14 cellular contexts compared by ENCODE assay signal in genomic region chr15:78364233-78364632, GRCh38.
DNase-seq lines count a peak whose midpoint lies in the region; ATAC-seq and TF ChIP-seq lines count a peak whose summit lies in the region.
"Had no signal": no experiment of that assay in that cellular context is flagged by ENCODE, and none has a peak within 500 bp of the region (broad histone marks: within the 10 kb centered on the region; RNA-seq: fewer than 3 reads in every experiment).

No MANE protein-coding gene starts in this region.

- no peak for TF ChIP-seq CTCF in GM10266 (IDR thresholded peaks at IDR 0.05; ENCODE audit: control insufficient read depth, insufficient read depth, low read depth, missing control alignments)

- peak in 2 of 3 experiments; percentile 57 to 65 for DNase-seq in NCI-H1417 (lab: John Stamatoyannopoulos, UW)
- no peak for DNase-seq in NCI-H1417 treated with DMSO at 0.1 percent for 48 hours (lab: John Stamatoyannopoulos, UW)
- DNase-seq in amygdala (lab: John Stamatoyannopoulos, UW) = peak in 51 of 56 donors; percentile 2 to 87 (median 58)
- peak; percentile 60 for DNase-seq in inferior parietal cortex (ENCODE audit: extremely low spot score)
- DNase-seq in superior temporal gyrus (ENCODE audit: extremely low spot score) = peak; percentile 83
- no peak for DNase-seq in cerebellar nuclear complex (lab: John Stamatoyannopoulos, UW)
- no peak for DNase-seq in GM10266 (ENCODE audit: extremely low spot score)
- DNase-seq: activated naive CD4-positive, alpha-beta T cell treated with anti-CD3 and anti-CD28 coated beads, Interleukin-2, amount 10 ng/mL, durations not matched to agents 7 days and 5 days; COR-L47; HCEC 1CT; KBM-7; left lung had no signal

- ATAC-seq in GM18858 (IDR thresholded peaks at IDR 0.05; ENCODE audit: unreplicated experiment) = no peak
- ATAC-seq: left lung, WTC11 had no signal

Comparison
In these comparisons a context has a peak if more than half of its experiments do, and no peak if none do; other contexts are left out.
1. DNase-seq: peak in NCI-H1417 (2 of 3), amygdala (51 of 56), inferior parietal cortex (single experiment) and superior temporal gyrus (single experiment); none in NCI-H1417 treated with DMSO at 0.1 percent for 48 hours (single experiment), cerebellar nuclear complex (0 of 2) and GM10266 (single experiment).